In the genomic region with DNA sequence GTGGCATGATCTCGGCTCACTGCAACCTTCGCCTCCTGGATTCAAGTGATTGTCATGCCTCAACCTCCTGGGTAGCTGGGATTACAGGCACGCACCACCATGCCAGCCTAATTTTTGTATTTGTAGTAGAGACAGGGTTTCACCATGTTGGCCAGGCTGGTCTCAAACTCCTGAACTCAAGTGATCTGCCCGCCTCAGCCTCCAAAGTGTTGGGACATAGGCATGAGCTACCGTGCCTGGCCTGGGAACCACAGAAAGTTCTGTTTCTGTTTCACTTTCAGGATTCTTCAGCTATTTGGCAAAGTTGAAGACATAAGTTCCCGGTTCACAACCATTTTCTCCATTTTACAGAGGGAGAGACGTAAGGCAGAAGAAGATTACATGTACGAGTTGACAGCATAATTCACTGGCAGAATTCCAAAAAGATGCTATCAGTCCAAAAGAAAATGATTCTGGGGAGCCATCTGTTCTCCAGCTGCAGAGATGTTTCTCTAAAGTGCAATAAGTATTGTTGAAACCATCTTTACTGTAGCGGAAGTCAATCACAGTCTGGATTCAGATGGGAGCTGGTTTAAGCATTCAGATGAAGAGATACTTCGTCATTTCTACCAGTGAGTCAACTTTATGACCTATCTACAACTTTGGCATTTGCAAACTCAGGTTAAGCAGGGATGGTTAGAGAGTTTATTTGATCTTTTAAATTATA, we compare ENCODE assay signal across 9 cellular contexts. TPM values are rescaled to one million over a fixed set of nuclear protein-coding genes. Genes with fewer than 3 reads are reported as not detected.
DNase-seq lines count a peak whose midpoint lies in the region; ATAC-seq and TF ChIP-seq lines count a peak whose summit lies in the region.
"Had no signal": no experiment of that assay in that cellular context is flagged by ENCODE, and none has a peak within 500 bp of the region (broad histone marks: within the 10 kb centered on the region; RNA-seq: fewer than 3 reads in every experiment).

No MANE protein-coding gene starts in this region.

- H3K27me3 ChIP-seq in right cardiac atrium (ENCODE audit: control insufficient read depth, insufficient read depth): no peaks in the 10 kb centered on the region
- no peaks in the 10 kb centered on the region for H3K27me3 ChIP-seq in stomach
- H3K27me3 ChIP-seq in ascending aorta: no peaks in the 10 kb centered on the region
- H3K27me3 ChIP-seq: BLaER1 had no signal

- peak; percentile 64 for DNase-seq in activated CD4-positive, alpha-beta T cell treated with anti-CD3 and anti-CD28 coated beads for 48 hours
- no peak for DNase-seq in activated CD4-positive, alpha-beta T cell treated with anti-CD3 and anti-CD28 coated beads for 1 hour
- DNase-seq in T-helper 2 cell: peak in 3 of 5 experiments; percentile 11 to 83 (median 22)
- DNase-seq in right cardiac atrium: peak in 2 of 3 donors; percentile 56 to 63
- peak; percentile 33 for DNase-seq in stomach
- no peak for DNase-seq in WTC11 (ENCODE audit: low spot score)
- DNase-seq in NCI-H1417 treated with DMSO at 0.1 percent for 48 hours (lab: John Stamatoyannopoulos, UW): no peak
- no peak for DNase-seq in ascending aorta (ENCODE audit: low spot score in 2 of 2)

- ATAC-seq in right cardiac atrium (peak in 1 of 2 donors; percentile 40), WTC11 (no peak)

- no peak for TF ChIP-seq EP300 in stomach (IDR thresholded peaks at IDR 0.05)

- TF ChIP-seq POLR2A in stomach (IDR thresholded peaks at IDR 0.05): no peak

- TF ChIP-seq CTCF in stomach (IDR thresholded peaks at IDR 0.05) (no peak), WTC11 (IDR thresholded peaks at IDR 0.05) (no peak), ascending aorta (IDR thresholded peaks at IDR 0.05) (no peak)

- H3K27me3 Mint-ChIP-seq in WTC11 (ENCODE audit: low read depth): no peaks in the 10 kb centered on the region; the same call in 1 of the 2 replicates

- 55% methylated on average over 10 of the region's 10 CpGs for WGBS in right cardiac atrium
- WGBS in stomach, 5 donors: 50 to 67% (median 62%) methylated on average over 9 to 10 of the region's 10 CpGs

- H3K36me3 Mint-ChIP-seq in WTC11: no peaks in the 10 kb centered on the region

- H3K4me3 ChIP-seq in right cardiac atrium (ENCODE audit: low read length): peak overlapping the region; percentile 40
- peak overlapping the region in 2 of 4 donors; percentile 2 to 9 for H3K4me3 ChIP-seq in stomach
- H3K4me3 ChIP-seq in ascending aorta: peak overlapping the region in 1 of 2 donors; percentile 19
- H3K4me3 ChIP-seq: BLaER1 had no signal

- H3K9me3 Mint-ChIP-seq in WTC11: no peaks in the 10 kb centered on the region

- H3K4me3 Mint-ChIP-seq in WTC11: no peak overlapping the region

- intact Hi-C loops in right cardiac atrium (cut with DNase I): no loop called here
- intact Hi-C loops in stomach (cut with DNase I; ENCODE audit: low total_unique reads): no loop called here
- intact Hi-C loops in ascending aorta (cut with DNase I): no loop called here

- H3K9me3 ChIP-seq in right cardiac atrium (ENCODE audit: control insufficient read depth, low read length): no peaks in the 10 kb centered on the region
- H3K9me3 ChIP-seq in stomach: no peaks in the 10 kb centered on the region
- H3K9me3 ChIP-seq in ascending aorta: no peaks in the 10 kb centered on the region
- H3K9me3 ChIP-seq: BLaER1 had no signal

- H3K36me3 ChIP-seq in stomach (no peaks in the 10 kb centered on the region), ascending aorta (no peaks in the 10 kb centered on the region)
- H3K36me3 ChIP-seq: BLaER1 had no signal

- H3K4me1 Mint-ChIP-seq in WTC11: no peaks in the 10 kb centered on the region

- H3K4me1 ChIP-seq in right cardiac atrium (ENCODE audit: control insufficient read depth, insufficient read depth, low read length): no peaks in the 10 kb centered on the region
- H3K4me1 ChIP-seq in stomach: peaks cover 0 to 8% (median 0%) of the 10 kb centered on the region in 4 donors
- no peaks in the 10 kb centered on the region for H3K4me1 ChIP-seq in ascending aorta
- H3K4me1 ChIP-seq: BLaER1 had no signal

- CTCF ChIA-PET in WTC11 (lab: Charles Lee): no interaction called here

- POLR2A ChIA-PET in WTC11 (lab: Charles Lee): interaction anchor here (1.2 kb wide), 1 partner anchor 39 kb away, joined by 3 read pairs; no protein-coding TSS in a partner anchor

- H3K27ac Mint-ChIP-seq in WTC11: no peak overlapping the region

- H3K27ac ChIP-seq in right cardiac atrium (ENCODE audit: low read length): no peak overlapping the region
- peak overlapping the region in 3 of 5 donors; percentile 20 to 40 (median 21) for H3K27ac ChIP-seq in stomach
- H3K27ac ChIP-seq in ascending aorta: no peak overlapping the region
- H3K27ac ChIP-seq: BLaER1 had no signal

TF ChIP-seq in WTC11, 78 proteins besides CTCF, POLR2A, EP300 and RAD21:
- TF ChIP-seq TEAD1 (CRISPR knock-in tag; IDR thresholded peaks at IDR 0.05): no peak
- no peak for TF ChIP-seq TP53 (CRISPR knock-in tag; IDR thresholded peaks at IDR 0.05)
- TF ChIP-seq, protein P1, sequence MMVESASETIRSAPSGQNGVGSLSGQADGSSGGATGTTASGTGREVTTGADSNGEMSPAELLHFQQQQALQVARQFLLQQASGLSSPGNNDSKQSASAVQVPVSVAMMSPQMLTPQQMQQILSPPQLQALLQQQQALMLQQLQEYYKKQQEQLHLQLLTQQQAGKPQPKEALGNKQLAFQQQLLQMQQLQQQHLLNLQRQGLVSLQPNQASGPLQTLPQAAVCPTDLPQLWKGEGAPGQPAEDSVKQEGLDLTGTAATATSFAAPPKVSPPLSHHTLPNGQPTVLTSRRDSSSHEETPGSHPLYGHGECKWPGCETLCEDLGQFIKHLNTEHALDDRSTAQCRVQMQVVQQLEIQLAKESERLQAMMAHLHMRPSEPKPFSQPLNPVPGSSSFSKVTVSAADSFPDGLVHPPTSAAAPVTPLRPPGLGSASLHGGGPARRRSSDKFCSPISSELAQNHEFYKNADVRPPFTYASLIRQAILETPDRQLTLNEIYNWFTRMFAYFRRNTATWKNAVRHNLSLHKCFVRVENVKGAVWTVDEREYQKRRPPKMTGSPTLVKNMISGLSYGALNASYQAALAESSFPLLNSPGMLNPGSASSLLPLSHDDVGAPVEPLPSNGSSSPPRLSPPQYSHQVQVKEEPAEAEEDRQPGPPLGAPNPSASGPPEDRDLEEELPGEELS (CRISPR knock-in tag; IDR thresholded peaks at IDR 0.05): no peak
- no peak for TF ChIP-seq ZNF396 (CRISPR knock-in tag; IDR thresholded peaks at IDR 0.05; ENCODE audit: borderline replicate concordance)
- TF ChIP-seq, protein P2, sequence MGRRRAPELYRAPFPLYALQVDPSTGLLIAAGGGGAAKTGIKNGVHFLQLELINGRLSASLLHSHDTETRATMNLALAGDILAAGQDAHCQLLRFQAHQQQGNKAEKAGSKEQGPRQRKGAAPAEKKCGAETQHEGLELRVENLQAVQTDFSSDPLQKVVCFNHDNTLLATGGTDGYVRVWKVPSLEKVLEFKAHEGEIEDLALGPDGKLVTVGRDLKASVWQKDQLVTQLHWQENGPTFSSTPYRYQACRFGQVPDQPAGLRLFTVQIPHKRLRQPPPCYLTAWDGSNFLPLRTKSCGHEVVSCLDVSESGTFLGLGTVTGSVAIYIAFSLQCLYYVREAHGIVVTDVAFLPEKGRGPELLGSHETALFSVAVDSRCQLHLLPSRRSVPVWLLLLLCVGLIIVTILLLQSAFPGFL (CRISPR knock-in tag; IDR thresholded peaks at IDR 0.05; ENCODE audit: borderline replicate concordance): no peak
- TF ChIP-seq, protein P3, sequence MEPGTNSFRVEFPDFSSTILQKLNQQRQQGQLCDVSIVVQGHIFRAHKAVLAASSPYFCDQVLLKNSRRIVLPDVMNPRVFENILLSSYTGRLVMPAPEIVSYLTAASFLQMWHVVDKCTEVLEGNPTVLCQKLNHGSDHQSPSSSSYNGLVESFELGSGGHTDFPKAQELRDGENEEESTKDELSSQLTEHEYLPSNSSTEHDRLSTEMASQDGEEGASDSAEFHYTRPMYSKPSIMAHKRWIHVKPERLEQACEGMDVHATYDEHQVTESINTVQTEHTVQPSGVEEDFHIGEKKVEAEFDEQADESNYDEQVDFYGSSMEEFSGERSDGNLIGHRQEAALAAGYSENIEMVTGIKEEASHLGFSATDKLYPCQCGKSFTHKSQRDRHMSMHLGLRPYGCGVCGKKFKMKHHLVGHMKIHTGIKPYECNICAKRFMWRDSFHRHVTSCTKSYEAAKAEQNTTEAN (CRISPR knock-in tag; IDR thresholded peaks at IDR 0.05): no peak
- TF ChIP-seq, protein P4, sequence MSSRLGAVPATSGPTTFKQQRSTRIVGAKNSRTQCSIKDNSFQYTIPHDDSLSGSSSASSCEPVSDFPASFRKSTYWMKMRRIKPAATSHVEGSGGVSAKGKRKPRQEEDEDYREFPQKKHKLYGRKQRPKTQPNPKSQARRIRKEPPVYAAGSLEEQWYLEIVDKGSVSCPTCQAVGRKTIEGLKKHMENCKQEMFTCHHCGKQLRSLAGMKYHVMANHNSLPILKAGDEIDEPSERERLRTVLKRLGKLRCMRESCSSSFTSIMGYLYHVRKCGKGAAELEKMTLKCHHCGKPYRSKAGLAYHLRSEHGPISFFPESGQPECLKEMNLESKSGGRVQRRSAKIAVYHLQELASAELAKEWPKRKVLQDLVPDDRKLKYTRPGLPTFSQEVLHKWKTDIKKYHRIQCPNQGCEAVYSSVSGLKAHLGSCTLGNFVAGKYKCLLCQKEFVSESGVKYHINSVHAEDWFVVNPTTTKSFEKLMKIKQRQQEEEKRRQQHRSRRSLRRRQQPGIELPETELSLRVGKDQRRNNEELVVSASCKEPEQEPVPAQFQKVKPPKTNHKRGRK (CRISPR knock-in tag; IDR thresholded peaks at IDR 0.05; ENCODE audit: borderline replicate concordance): no peak
- TF ChIP-seq, protein P5, sequence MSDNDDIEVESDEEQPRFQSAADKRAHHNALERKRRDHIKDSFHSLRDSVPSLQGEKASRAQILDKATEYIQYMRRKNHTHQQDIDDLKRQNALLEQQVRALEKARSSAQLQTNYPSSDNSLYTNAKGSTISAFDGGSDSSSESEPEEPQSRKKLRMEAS (CRISPR knock-in tag; IDR thresholded peaks at IDR 0.05): no peak
- TF ChIP-seq ELF4 (CRISPR knock-in tag; IDR thresholded peaks at IDR 0.05; ENCODE audit: low read depth): no peak
TF ChIP-seq in WTC11: peak in this region for 0.

RNA-seq across cellular contexts. Expression of a gene that starts 8.1 kb away (rescaled TPM):
- 10 to 100 TPM; 25.1 to 31.4 (median 26.1) TPM for total RNA-seq in right cardiac atrium
- polyA plus RNA-seq in right cardiac atrium: 21.1 TPM
- total RNA-seq in stomach: 100 to 1,000 TPM in 1 of 5 donors, 10 to 100 TPM in 3, 1 to 10 TPM in 1; 9.8 to 258 (median 50.2) TPM
- 10 to 100 TPM; 16.5 to 20.8 (median 20.2) TPM for polyA plus RNA-seq in stomach
- 42.8 to 53.6 TPM (median 51.0 TPM) in 3 replicates for total RNA-seq in WTC11 (2021)
- 45.1 TPM for total RNA-seq in ascending aorta

RNA-seq across cellular contexts. Expression of a gene that starts 39.6 kb away (rescaled TPM):
- 10 to 100 TPM; 59.4 to 64.0 (median 60.4) TPM for total RNA-seq in right cardiac atrium
- 55.7 TPM for polyA plus RNA-seq in right cardiac atrium
- 100 to 1,000 TPM in 4 of 5 donors, 10 to 100 TPM in 1; 95.7 to 228 (median 157) TPM for total RNA-seq in stomach
- polyA plus RNA-seq in stomach: 100 to 1,000 TPM in 2 of 3 donors, 10 to 100 TPM in 1; 81.2 to 108 (median 106) TPM
- 98.5 to 116 TPM (median 104 TPM) in 3 replicates for total RNA-seq in WTC11 (2021)
- 58.8 TPM for total RNA-seq in ascending aorta

Comparison
In these comparisons a context has a peak if more than half of its experiments do, and no peak if none do; other contexts are left out.
1. DNase-seq: peak in activated CD4-positive, alpha-beta T cell treated with anti-CD3 and anti-CD28 coated beads for 48 hours (single experiment), T-helper 2 cell (3 of 5), right cardiac atrium (2 of 3) and stomach (single experiment); none in activated CD4-positive, alpha-beta T cell treated with anti-CD3 and anti-CD28 coated beads for 1 hour (single experiment), WTC11 (single experiment), NCI-H1417 treated with DMSO at 0.1 percent for 48 hours (single experiment) and ascending aorta (0 of 2).
2. H3K27ac ChIP-seq: peak in stomach (3 of 5); none in right cardiac atrium (single experiment) and ascending aorta (0 of 2).